Comparison of ENCODE assay signal across 16 cellular contexts in genomic region chr9:99336005-99336404, GRCh38.
"Had no signal": no experiment of that assay in that cellular context is flagged by ENCODE, and none has a peak within 500 bp of the region (broad histone marks: within the 10 kb centered on the region; RNA-seq: fewer than 3 reads in every experiment).

No MANE protein-coding gene starts in this region.

- H3K4me3 Mint-ChIP-seq: activated CD4-positive, alpha-beta T cell treated with anti-CD3 and anti-CD28 coated beads, Interleukin-2, amount 10 ng/mL, durations not matched to agents 24 days and 14 days; activated naive CD8-positive, alpha-beta T cell treated with anti-CD3 and anti-CD28 coated beads for 36 hours; activated T-cell treated with anti-CD3 and anti-CD28 coated beads, Interleukin-2, amount 50 U/mL, for 72 hours; central memory CD8-positive, alpha-beta T cell; naive B cell; stimulated activated memory B cell treated with anti-CD40 and anti-IgM and Interleukin-4, amounts not matched to agents 10 μg/mL and 1 μg/mL and 100 μg/mL, for 72 hours had no signal

- H3K27me3 Mint-ChIP-seq: stimulated activated memory B cell treated with anti-CD40 and anti-IgM and Interleukin-4, amounts not matched to agents 10 μg/mL and 1 μg/mL and 100 μg/mL, for 72 hours had no signal

- ATAC-seq: activated T-cell treated with anti-CD3 and anti-CD28 coated beads, Interleukin-2, amount 50 U/mL, for 72 hours; body of pancreas; left colon; pancreas; stimulated activated memory B cell treated with anti-CD40 and anti-IgM and Interleukin-4, amounts not matched to agents 10 μg/mL and 1 μg/mL and 100 μg/mL, for 72 hours had no signal

- FAIRE-seq: frontal cortex, pancreas had no signal

- H3K4me1 ChIP-seq: body of pancreas, pancreas had no signal

- H3K27ac ChIP-seq: body of pancreas, pancreas had no signal

- H3K27ac Mint-ChIP-seq: activated CD4-positive, alpha-beta T cell treated with anti-CD3 and anti-CD28 coated beads, Interleukin-2, amount 10 ng/mL, durations not matched to agents 24 days and 14 days; activated naive CD8-positive, alpha-beta T cell treated with anti-CD3 and anti-CD28 coated beads for 36 hours; activated T-cell treated with anti-CD3 and anti-CD28 coated beads, Interleukin-2, amount 50 U/mL, for 72 hours; naive B cell; stimulated activated memory B cell treated with anti-CD40 and anti-IgM and Interleukin-4, amounts not matched to agents 10 μg/mL and 1 μg/mL and 100 μg/mL, for 72 hours had no signal

- H3K27me3 ChIP-seq: body of pancreas, pancreas had no signal

- DNase-seq: activated CD4-positive, alpha-beta T cell treated with anti-CD3 and anti-CD28 coated beads, Interleukin-2, amount 10 ng/mL, durations not matched to agents 24 days and 14 days; activated CD4-positive, CD25-positive, alpha-beta regulatory T cell; activated CD8-positive, alpha-beta memory T cell treated with anti-CD3 and anti-CD28 coated beads, Interleukin-2, amount 50 U/mL, for 48 hours; activated naive CD8-positive, alpha-beta T cell treated with anti-CD3 and anti-CD28 coated beads for 36 hours; activated T-cell treated with anti-CD3 and anti-CD28 coated beads, Interleukin-2, amount 50 U/mL, for 72 hours; amygdala; body of pancreas; effector memory CD4-positive, alpha-beta T cell; left colon; naive B cell; pancreas; stimulated activated CD4-positive, alpha-beta T cell treated with anti-CD3 and anti-CD28 coated beads, Interleukin-12 subunit alpha, Interleukin-12 subunit beta, amount 100 ng/mL, for 4 hours; stimulated activated CD4-positive, alpha-beta T cell treated with anti-CD3 and anti-CD28 coated beads, Interleukin-2, amount 100 ng/mL, for 24 hours had no signal

- H3K36me3 Mint-ChIP-seq: activated naive CD8-positive, alpha-beta T cell treated with anti-CD3 and anti-CD28 coated beads for 36 hours; naive B cell; stimulated activated memory B cell treated with anti-CD40 and anti-IgM and Interleukin-4, amounts not matched to agents 10 μg/mL and 1 μg/mL and 100 μg/mL, for 72 hours had no signal

- H3K9me3 ChIP-seq: body of pancreas, pancreas had no signal

- H3K4me3 ChIP-seq: body of pancreas, pancreas had no signal

- H3K4me1 Mint-ChIP-seq: activated naive CD8-positive, alpha-beta T cell treated with anti-CD3 and anti-CD28 coated beads for 36 hours; central memory CD8-positive, alpha-beta T cell had no signal

- H3K9me3 Mint-ChIP-seq: activated CD4-positive, alpha-beta T cell treated with anti-CD3 and anti-CD28 coated beads, Interleukin-2, amount 10 ng/mL, durations not matched to agents 24 days and 14 days; activated naive CD8-positive, alpha-beta T cell treated with anti-CD3 and anti-CD28 coated beads for 36 hours; central memory CD8-positive, alpha-beta T cell; naive B cell had no signal

- H3K36me3 ChIP-seq: pancreas had no signal
